1 cellular context compared by ENCODE assay signal in the genomic region with DNA sequence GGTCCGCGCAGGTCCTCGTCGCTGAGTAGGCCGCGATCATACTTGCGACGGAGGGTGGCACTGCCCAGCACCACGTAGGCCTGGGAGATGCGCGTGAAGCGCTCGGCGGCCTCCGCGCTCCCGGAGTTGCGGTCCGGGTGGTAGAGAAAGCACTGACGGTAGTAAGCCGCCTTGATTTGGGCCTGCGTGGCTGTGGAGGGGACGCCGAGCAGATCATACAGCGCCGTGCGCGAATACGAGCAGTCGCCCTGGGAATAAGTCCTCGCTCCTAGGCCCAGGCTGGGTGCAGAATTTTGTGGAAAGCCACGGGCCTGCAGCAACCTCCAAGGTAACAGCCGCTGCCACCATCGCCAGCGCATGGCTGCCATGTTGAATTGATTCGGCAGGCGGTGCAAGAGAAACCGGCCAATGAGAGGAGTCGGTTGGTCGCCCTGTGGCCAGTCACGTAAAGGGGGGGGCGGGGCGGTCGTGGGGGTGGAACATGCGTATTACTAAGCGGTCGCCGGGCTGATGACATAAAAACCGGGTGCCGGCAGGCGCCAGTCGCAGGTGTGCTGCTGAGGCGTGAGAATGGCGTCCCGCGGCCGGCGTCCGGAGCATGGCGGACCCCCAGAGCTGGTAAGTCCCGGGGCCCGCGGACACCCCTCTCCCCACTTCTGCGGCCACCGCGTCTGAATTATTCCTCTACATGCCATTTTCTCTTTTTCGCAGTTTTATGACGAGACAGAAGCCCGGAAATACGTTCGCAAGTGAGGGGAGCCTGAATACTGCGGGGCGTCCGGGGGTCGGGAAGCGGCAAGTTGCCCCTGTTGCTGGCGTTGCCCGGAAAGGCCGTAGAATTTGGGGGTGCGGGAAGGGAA.
TF ChIP-seq lines count a peak whose summit lies in the region.

A gene with protein sequence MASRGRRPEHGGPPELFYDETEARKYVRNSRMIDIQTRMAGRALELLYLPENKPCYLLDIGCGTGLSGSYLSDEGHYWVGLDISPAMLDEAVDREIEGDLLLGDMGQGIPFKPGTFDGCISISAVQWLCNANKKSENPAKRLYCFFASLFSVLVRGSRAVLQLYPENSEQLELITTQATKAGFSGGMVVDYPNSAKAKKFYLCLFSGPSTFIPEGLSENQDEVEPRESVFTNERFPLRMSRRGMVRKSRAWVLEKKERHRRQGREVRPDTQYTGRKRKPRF (plus strand): TSS at position 542 of the 860 bp plus-strand sequence. CDS start 29 bp downstream, at position 571.
A gene (minus strand): TSS at position 398 of the 860 bp plus-strand sequence. CDS start 30 bp downstream, at position 368.

TF ChIP-seq in HepG2, 621 proteins besides CTCF, POLR2A, EP300 and RAD21 (continued from another document and continues in another):
- TF ChIP-seq NAIF1 (CRISPR knock-in tag; IDR thresholded peaks at IDR 0.05; ENCODE audit: borderline replicate concordance) (0 out of 2 replicates have a peak, but pooled peaks have one; percentile 39), ZFP41 (CRISPR knock-in tag; IDR thresholded peaks at IDR 0.05; ENCODE audit: borderline replicate concordance) (no peak), IKZF4 (CRISPR knock-in tag; IDR thresholded peaks at IDR 0.05; ENCODE audit: borderline replicate concordance, low read depth, not compliant biosample characterization) (no peak), KLF16 (CRISPR knock-in tag; IDR thresholded peaks at IDR 0.05) (peak in 1 of 2 experiments; percentile 47; a peak in 1 of 4 replicates), MXI1 (IDR thresholded peaks at IDR 0.05; ENCODE audit: borderline replicate concordance, low read depth, low read length) (peak; percentile 96; the same call in 2 of the 3 replicates), ZSCAN29 (CRISPR knock-in tag; conservative IDR thresholded peaks at IDR 0.05) (no peak), POLR2AphosphoS5 (IDR thresholded peaks at IDR 0.05; ENCODE audit: low read depth, low read length) (peak; percentile 85; the same call in 1 of the 2 replicates), SAFB2 (CRISPR knock-in tag; IDR thresholded peaks at IDR 0.05; ENCODE audit: borderline replicate concordance, low read depth) (0 out of 2 replicates have a peak, but pooled peaks have one; percentile 52), MAZ (IDR thresholded peaks at IDR 0.05; ENCODE audit: borderline replicate concordance, low read depth, low read length) (no peak), MAZ (CRISPR knock-in tag; IDR thresholded peaks at IDR 0.05; ENCODE audit: low read depth) (peak; percentile 88), TAF15 (IDR thresholded peaks at IDR 0.05; ENCODE audit: low read depth, low read length, poor library complexity, severe bottlenecking) (no peak), ZNF160 (CRISPR knock-in tag; IDR thresholded peaks at IDR 0.05) (peak; percentile 81; the same call in 1 of the 2 replicates), SKI (IDR thresholded peaks at IDR 0.05; ENCODE audit: partially characterized antibody) (no peak), POLR2G (IDR thresholded peaks at IDR 0.05; ENCODE audit: low read depth, low read length) (peak; percentile 91), NONO (IDR thresholded peaks at IDR 0.05) (no peak), NONO (CRISPR knock-in tag; conservative IDR thresholded peaks at IDR 0.05) (peak; percentile 77), MEF2D (CRISPR knock-in tag; IDR thresholded peaks at IDR 0.05) (no peak), TCF12 (IDR thresholded peaks at IDR 0.05) (no peak), TCF12 (CRISPR knock-in tag; IDR thresholded peaks at IDR 0.05) (0 out of 2 replicates have a peak, but pooled peaks have one; percentile 55), ZNF780A (CRISPR knock-in tag; IDR thresholded peaks at IDR 0.05) (peak; percentile 61; the same call in 1 of the 2 replicates), RARA (CRISPR knock-in tag; IDR thresholded peaks at IDR 0.05) (no peak), ISX (CRISPR knock-in tag; conservative IDR thresholded peaks at IDR 0.05) (0 out of 2 replicates have a peak, but pooled peaks have one; percentile 59), KAT7 (CRISPR knock-in tag; IDR thresholded peaks at IDR 0.05; ENCODE audit: borderline replicate concordance) (0 out of 2 replicates have a peak, but pooled peaks have one; percentile 36), SSRP1 (CRISPR knock-in tag; IDR thresholded peaks at IDR 0.05) (peak; percentile 63; the same call in 1 of the 2 replicates)
- TF ChIP-seq, protein P1, sequence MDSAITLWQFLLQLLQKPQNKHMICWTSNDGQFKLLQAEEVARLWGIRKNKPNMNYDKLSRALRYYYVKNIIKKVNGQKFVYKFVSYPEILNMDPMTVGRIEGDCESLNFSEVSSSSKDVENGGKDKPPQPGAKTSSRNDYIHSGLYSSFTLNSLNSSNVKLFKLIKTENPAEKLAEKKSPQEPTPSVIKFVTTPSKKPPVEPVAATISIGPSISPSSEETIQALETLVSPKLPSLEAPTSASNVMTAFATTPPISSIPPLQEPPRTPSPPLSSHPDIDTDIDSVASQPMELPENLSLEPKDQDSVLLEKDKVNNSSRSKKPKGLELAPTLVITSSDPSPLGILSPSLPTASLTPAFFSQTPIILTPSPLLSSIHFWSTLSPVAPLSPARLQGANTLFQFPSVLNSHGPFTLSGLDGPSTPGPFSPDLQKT (CRISPR knock-in tag; IDR thresholded peaks at IDR 0.05; ENCODE audit: borderline replicate concordance), result no peak
- TF ChIP-seq, protein P2, sequence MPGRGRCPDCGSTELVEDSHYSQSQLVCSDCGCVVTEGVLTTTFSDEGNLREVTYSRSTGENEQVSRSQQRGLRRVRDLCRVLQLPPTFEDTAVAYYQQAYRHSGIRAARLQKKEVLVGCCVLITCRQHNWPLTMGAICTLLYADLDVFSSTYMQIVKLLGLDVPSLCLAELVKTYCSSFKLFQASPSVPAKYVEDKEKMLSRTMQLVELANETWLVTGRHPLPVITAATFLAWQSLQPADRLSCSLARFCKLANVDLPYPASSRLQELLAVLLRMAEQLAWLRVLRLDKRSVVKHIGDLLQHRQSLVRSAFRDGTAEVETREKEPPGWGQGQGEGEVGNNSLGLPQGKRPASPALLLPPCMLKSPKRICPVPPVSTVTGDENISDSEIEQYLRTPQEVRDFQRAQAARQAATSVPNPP (CRISPR knock-in tag; IDR thresholded peaks at IDR 0.05), result 0 out of 2 replicates have a peak, but pooled peaks have one; percentile 59
- TF ChIP-seq, protein P3, sequence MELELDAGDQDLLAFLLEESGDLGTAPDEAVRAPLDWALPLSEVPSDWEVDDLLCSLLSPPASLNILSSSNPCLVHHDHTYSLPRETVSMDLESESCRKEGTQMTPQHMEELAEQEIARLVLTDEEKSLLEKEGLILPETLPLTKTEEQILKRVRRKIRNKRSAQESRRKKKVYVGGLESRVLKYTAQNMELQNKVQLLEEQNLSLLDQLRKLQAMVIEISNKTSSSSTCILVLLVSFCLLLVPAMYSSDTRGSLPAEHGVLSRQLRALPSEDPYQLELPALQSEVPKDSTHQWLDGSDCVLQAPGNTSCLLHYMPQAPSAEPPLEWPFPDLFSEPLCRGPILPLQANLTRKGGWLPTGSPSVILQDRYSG (CRISPR knock-in tag; IDR thresholded peaks at IDR 0.05), result 0 out of 2 replicates have a peak, but pooled peaks have one; percentile 70
- TF ChIP-seq, protein P4, sequence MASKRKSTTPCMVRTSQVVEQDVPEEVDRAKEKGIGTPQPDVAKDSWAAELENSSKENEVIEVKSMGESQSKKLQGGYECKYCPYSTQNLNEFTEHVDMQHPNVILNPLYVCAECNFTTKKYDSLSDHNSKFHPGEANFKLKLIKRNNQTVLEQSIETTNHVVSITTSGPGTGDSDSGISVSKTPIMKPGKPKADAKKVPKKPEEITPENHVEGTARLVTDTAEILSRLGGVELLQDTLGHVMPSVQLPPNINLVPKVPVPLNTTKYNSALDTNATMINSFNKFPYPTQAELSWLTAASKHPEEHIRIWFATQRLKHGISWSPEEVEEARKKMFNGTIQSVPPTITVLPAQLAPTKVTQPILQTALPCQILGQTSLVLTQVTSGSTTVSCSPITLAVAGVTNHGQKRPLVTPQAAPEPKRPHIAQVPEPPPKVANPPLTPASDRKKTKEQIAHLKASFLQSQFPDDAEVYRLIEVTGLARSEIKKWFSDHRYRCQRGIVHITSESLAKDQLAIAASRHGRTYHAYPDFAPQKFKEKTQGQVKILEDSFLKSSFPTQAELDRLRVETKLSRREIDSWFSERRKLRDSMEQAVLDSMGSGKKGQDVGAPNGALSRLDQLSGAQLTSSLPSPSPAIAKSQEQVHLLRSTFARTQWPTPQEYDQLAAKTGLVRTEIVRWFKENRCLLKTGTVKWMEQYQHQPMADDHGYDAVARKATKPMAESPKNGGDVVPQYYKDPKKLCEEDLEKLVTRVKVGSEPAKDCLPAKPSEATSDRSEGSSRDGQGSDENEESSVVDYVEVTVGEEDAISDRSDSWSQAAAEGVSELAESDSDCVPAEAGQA (IDR thresholded peaks at IDR 0.05; ENCODE audit: low read depth), result no peak; the same call in none of the 2 replicates
- TF ChIP-seq, protein P4 (CRISPR knock-in tag; IDR thresholded peaks at IDR 0.05; ENCODE audit: borderline replicate concordance), result 0 out of 2 replicates have a peak, but pooled peaks have one; percentile 49
- TF ChIP-seq, protein P5, sequence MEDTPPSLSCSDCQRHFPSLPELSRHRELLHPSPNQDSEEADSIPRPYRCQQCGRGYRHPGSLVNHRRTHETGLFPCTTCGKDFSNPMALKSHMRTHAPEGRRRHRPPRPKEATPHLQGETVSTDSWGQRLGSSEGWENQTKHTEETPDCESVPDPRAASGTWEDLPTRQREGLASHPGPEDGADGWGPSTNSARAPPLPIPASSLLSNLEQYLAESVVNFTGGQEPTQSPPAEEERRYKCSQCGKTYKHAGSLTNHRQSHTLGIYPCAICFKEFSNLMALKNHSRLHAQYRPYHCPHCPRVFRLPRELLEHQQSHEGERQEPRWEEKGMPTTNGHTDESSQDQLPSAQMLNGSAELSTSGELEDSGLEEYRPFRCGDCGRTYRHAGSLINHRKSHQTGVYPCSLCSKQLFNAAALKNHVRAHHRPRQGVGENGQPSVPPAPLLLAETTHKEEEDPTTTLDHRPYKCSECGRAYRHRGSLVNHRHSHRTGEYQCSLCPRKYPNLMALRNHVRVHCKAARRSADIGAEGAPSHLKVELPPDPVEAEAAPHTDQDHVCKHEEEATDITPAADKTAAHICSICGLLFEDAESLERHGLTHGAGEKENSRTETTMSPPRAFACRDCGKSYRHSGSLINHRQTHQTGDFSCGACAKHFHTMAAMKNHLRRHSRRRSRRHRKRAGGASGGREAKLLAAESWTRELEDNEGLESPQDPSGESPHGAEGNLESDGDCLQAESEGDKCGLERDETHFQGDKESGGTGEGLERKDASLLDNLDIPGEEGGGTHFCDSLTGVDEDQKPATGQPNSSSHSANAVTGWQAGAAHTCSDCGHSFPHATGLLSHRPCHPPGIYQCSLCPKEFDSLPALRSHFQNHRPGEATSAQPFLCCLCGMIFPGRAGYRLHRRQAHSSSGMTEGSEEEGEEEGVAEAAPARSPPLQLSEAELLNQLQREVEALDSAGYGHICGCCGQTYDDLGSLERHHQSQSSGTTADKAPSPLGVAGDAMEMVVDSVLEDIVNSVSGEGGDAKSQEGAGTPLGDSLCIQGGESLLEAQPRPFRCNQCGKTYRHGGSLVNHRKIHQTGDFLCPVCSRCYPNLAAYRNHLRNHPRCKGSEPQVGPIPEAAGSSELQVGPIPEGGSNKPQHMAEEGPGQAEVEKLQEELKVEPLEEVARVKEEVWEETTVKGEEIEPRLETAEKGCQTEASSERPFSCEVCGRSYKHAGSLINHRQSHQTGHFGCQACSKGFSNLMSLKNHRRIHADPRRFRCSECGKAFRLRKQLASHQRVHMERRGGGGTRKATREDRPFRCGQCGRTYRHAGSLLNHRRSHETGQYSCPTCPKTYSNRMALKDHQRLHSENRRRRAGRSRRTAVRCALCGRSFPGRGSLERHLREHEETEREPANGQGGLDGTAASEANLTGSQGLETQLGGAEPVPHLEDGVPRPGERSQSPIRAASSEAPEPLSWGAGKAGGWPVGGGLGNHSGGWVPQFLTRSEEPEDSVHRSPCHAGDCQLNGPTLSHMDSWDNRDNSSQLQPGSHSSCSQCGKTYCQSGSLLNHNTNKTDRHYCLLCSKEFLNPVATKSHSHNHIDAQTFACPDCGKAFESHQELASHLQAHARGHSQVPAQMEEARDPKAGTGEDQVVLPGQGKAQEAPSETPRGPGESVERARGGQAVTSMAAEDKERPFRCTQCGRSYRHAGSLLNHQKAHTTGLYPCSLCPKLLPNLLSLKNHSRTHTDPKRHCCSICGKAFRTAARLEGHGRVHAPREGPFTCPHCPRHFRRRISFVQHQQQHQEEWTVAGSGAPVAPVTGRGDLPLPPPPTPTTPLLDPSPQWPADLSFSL (CRISPR knock-in tag; IDR thresholded peaks at IDR 0.05), result no peak
- TF ChIP-seq, protein P6, sequence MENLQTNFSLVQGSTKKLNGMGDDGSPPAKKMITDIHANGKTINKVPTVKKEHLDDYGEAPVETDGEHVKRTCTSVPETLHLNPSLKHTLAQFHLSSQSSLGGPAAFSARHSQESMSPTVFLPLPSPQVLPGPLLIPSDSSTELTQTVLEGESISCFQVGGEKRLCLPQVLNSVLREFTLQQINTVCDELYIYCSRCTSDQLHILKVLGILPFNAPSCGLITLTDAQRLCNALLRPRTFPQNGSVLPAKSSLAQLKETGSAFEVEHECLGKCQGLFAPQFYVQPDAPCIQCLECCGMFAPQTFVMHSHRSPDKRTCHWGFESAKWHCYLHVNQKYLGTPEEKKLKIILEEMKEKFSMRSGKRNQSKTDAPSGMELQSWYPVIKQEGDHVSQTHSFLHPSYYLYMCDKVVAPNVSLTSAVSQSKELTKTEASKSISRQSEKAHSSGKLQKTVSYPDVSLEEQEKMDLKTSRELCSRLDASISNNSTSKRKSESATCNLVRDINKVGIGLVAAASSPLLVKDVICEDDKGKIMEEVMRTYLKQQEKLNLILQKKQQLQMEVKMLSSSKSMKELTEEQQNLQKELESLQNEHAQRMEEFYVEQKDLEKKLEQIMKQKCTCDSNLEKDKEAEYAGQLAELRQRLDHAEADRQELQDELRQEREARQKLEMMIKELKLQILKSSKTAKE (CRISPR knock-in tag; IDR thresholded peaks at IDR 0.05; ENCODE audit: borderline replicate concordance), result no peak
- TF ChIP-seq, protein P7, sequence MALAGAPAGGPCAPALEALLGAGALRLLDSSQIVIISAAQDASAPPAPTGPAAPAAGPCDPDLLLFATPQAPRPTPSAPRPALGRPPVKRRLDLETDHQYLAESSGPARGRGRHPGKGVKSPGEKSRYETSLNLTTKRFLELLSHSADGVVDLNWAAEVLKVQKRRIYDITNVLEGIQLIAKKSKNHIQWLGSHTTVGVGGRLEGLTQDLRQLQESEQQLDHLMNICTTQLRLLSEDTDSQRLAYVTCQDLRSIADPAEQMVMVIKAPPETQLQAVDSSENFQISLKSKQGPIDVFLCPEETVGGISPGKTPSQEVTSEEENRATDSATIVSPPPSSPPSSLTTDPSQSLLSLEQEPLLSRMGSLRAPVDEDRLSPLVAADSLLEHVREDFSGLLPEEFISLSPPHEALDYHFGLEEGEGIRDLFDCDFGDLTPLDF (CRISPR knock-in tag; IDR thresholded peaks at IDR 0.05), result 0 out of 2 replicates have a peak, but pooled peaks have one; percentile 35
